ENCODE assay signal across 7 cellular contexts in the genomic region with DNA sequence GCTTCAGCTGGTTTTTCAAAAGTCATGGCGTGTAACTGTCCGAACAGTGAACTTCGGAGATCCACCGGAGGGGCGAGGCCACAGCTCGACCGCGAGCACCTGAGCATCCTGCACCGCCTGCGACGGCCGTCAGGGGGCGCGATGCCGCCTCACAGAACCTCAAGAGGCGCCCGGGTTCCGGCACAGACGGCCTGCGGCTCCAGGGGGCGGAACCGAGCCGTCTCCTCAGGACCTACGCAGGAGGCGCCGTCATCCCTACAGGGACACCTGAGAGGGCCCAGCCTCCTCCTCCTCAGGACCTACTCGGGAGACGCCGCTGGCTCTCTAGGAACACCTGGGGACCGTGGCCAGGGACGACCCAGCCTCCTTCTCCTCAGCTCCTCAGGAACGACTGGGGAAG. TPM values are rescaled to one million over a fixed set of nuclear protein-coding genes. Genes with fewer than 3 reads are reported as not detected.
A peak's percentile ranks its signal among the peaks of the same experiment; 100 is the strongest.
DNase-seq lines count a peak whose midpoint lies in the region; ATAC-seq and TF ChIP-seq lines count a peak whose summit lies in the region.
"Not testable (repeated sequence)": the region's sequence is repeated elsewhere in the genome, so short reads cannot be mapped to it uniquely, and the experiment has no call there.

No MANE protein-coding gene starts in this region.

- not testable (repeated sequence) for H3K9me3 ChIP-seq in mucosa of descending colon

- not testable (repeated sequence) for H3K4me3 ChIP-seq in mucosa of descending colon

- peak; percentile 26 for DNase-seq in activated CD4-positive, alpha-beta T cell treated with anti-CD3 and anti-CD28 coated beads, Interleukin-2, amount 50 U/mL, for 1 hour
- peak; percentile 44 for DNase-seq in activated naive CD4-positive, alpha-beta T cell treated with anti-CD3 and anti-CD28 coated beads, Interleukin-2, amount 50 U/mL, for 16 hours
- peak; percentile 83 for DNase-seq in cardiac septum (ENCODE audit: low spot score)
- peak; percentile 32 to 59 (median 33) for DNase-seq in mucosa of descending colon
- peak; percentile 38 for DNase-seq in stimulated activated CD4-positive, alpha-beta T cell treated with anti-CD3 and anti-CD28 coated beads, Interleukin-2, amount 100 ng/mL, for 4 hours (ENCODE audit: low read depth)

- ATAC-seq in GM18502 (IDR thresholded peaks at IDR 0.05; ENCODE audit: poor library complexity, unreplicated experiment) (peak; percentile 77), HG03521 (IDR thresholded peaks at IDR 0.05; ENCODE audit: unreplicated experiment) (peak; percentile 69), mucosa of descending colon (peak; percentile 60)

- not testable (repeated sequence) for H3K4me1 ChIP-seq in mucosa of descending colon (ENCODE audit: low read depth)

- TF ChIP-seq CTCF in mucosa of descending colon (IDR thresholded peaks at IDR 0.05): not testable (repeated sequence)

- intact Hi-C loops in cardiac septum (cut with DNase I); mucosa of descending colon (cut with DNase I, micrococcal nuclease): not testable (repeated sequence)

- not testable (repeated sequence) for H3K36me3 ChIP-seq in mucosa of descending colon (ENCODE audit: low read depth)

RNA-seq across cellular contexts. Expression of a gene that starts 29.1 kb away (rescaled TPM):
- total RNA-seq in cardiac septum (not detected), mucosa of descending colon (not detected)

Comparison
In these comparisons a context has a peak if more than half of its experiments do, and no peak if none do; other contexts are left out.
1. DNase-seq: peak in every context shown above with its lines; median percentile 83 in cardiac septum; 44 in activated naive CD4-positive, alpha-beta T cell treated with anti-CD3 and anti-CD28 coated beads, Interleukin-2, amount 50 U/mL, for 16 hours; 38 in stimulated activated CD4-positive, alpha-beta T cell treated with anti-CD3 and anti-CD28 coated beads, Interleukin-2, amount 100 ng/mL, for 4 hours; 33 in mucosa of descending colon; 26 in activated CD4-positive, alpha-beta T cell treated with anti-CD3 and anti-CD28 coated beads, Interleukin-2, amount 50 U/mL, for 1 hour.